ENCODE assay signal across 7 cellular contexts in genomic region chr3:198147989-198148388, GRCh38.
A peak's percentile ranks its signal among the peaks of the same experiment; 100 is the strongest.
DNase-seq lines count a peak whose midpoint lies in the region; ATAC-seq, FAIRE-seq and TF ChIP-seq lines count a peak whose summit lies in the region.
"Not testable (repeated sequence)": the region's sequence is repeated elsewhere in the genome, so short reads cannot be mapped to it uniquely, and the experiment has no call there.

No MANE protein-coding gene starts in this region.

- H2AFZ ChIP-seq in GM23338; K562 (ENCODE audit: low read depth, low read length): not testable (repeated sequence)

- not testable (repeated sequence) for H3F3A ChIP-seq in GM23338 (replicated peaks; ENCODE audit: low read depth)

- peak; percentile 57 to 61 for TF ChIP-seq CTCF in GM23338 (conservative IDR thresholded peaks at IDR 0.05; ENCODE audit: low read depth in 2 of 2)
- peak; percentile 26 to 39 (median 34); a peak in 3 of 6 replicates for TF ChIP-seq CTCF in K562 (IDR thresholded peaks at IDR 0.05 in 2 of 3, conservative IDR thresholded peaks at IDR 0.05 in 1 of 3; ENCODE audit: insufficient read depth in 2 of 3, low read depth in 1 of 3, low read length in 3 of 3)
- peak; percentile 28 for TF ChIP-seq CTCF in epithelial cell of proximal tubule (conservative IDR thresholded peaks at IDR 0.05; ENCODE audit: low read depth, low read length)
- TF ChIP-seq CTCF in neural crest cell (conservative IDR thresholded peaks at IDR 0.05) = peak; percentile 25
- peak; percentile 30 for TF ChIP-seq CTCF in type B pancreatic cell (conservative IDR thresholded peaks at IDR 0.05)

- DNase-seq in GM23338 (ENCODE audit: low spot score) = peak; percentile 58
- DNase-seq in M059J (ENCODE audit: low read depth) = peak; percentile 26
- peak in 1 of 4 experiments; percentile 39 for DNase-seq in K562 (ENCODE audit: extremely low read depth in 1 of 4, low spot score in 3 of 4)
- DNase-seq in epithelial cell of proximal tubule (ENCODE audit: low read depth); neural crest cell (ENCODE audit: low read depth, low spot score); type B pancreatic cell (ENCODE audit: extremely low spot score, unreplicated experiment): not testable (repeated sequence)
- peak; percentile 52 for DNase-seq in left kidney (ENCODE audit: low read depth, low spot score)

- not testable (repeated sequence) for H3K79me2 ChIP-seq in GM23338 (replicated peaks; ENCODE audit: insufficient read depth); K562 (ENCODE audit: control insufficient read depth, insufficient read depth, low read length)

- POLR2A ChIA-PET in K562 (lab: Yijun Ruan, JAX) = not testable (repeated sequence)

- not testable (repeated sequence) for H3K4me1 Mint-ChIP-seq in GM23338; neural crest cell; type B pancreatic cell (ENCODE audit: unreplicated experiment)

- not testable (repeated sequence) for H3K27ac Mint-ChIP-seq in GM23338; neural crest cell (ENCODE audit: unreplicated experiment); type B pancreatic cell

- not testable (repeated sequence) for H3K9ac ChIP-seq in K562 (ENCODE audit: insufficient read depth in 1 of 2, low read depth in 2 of 2, low read length in 2 of 2)

- H3K4me2 ChIP-seq in GM23338; K562 (ENCODE audit: insufficient read depth, low read length): not testable (repeated sequence)

- in situ Hi-C loops in K562 (cut with MboI) = not testable (repeated sequence)

- FAIRE-seq in K562 (lab: Jason Lieb, UNC) = not testable (repeated sequence)

- H3K9me1 ChIP-seq in K562 (ENCODE audit: control insufficient read depth, insufficient read depth, low read length) = not testable (repeated sequence)

- H3K4me3 ChIP-seq in GM23338; K562; epithelial cell of proximal tubule (ENCODE audit: low read depth, low read length): not testable (repeated sequence)

- WGBS in K562 (ENCODE audit: insufficient coverage, low coverage, missing lambda C conversion rate) = 8% methylated on average over 6 of the region's 6 CpGs

- not testable (repeated sequence) for H3K27me3 ChIP-seq in GM23338 (ENCODE audit: insufficient read depth); K562 (ENCODE audit: control insufficient read depth in 2 of 2, insufficient read depth in 2 of 2, low read length in 2 of 2)

- peak; percentile 97 for ATAC-seq in GM23338
- peak; percentile 82 for ATAC-seq in K562

- not testable (repeated sequence) for H3K36me3 ChIP-seq in GM23338 (ENCODE audit: insufficient read depth); K562 (ENCODE audit: control insufficient read depth, insufficient read depth, low read length)

- not testable (repeated sequence) for H3K27ac ChIP-seq in GM23338 (ENCODE audit: low read depth); K562 (ENCODE audit: extremely low read depth, low read depth, low read length)

- H3K9me3 Mint-ChIP-seq in GM23338, neural crest cell, type B pancreatic cell: not testable (repeated sequence)

- H3K4me1 ChIP-seq in GM23338 (ENCODE audit: insufficient read depth); K562 (replicated peaks in 1 of 2; ENCODE audit: control insufficient read depth in 2 of 2, insufficient read depth in 2 of 2, low read length in 2 of 2): not testable (repeated sequence)

- H3K36me3 Mint-ChIP-seq in GM23338 (ENCODE audit: low read depth); neural crest cell (ENCODE audit: low read depth); type B pancreatic cell: not testable (repeated sequence)

- H4K20me1 ChIP-seq in GM23338 (replicated peaks; ENCODE audit: insufficient read depth); K562 (replicated peaks; ENCODE audit: control insufficient read depth, insufficient read depth, low read length): not testable (repeated sequence)

- H3K27me3 Mint-ChIP-seq in GM23338 (ENCODE audit: insufficient read depth, low read depth, poor library complexity); neural crest cell (ENCODE audit: low read depth): not testable (repeated sequence)
- peaks cover 11% of the 10 kb centered on the region for H3K27me3 Mint-ChIP-seq in type B pancreatic cell

- TF ChIP-seq EP300 in K562 (IDR thresholded peaks at IDR 0.05; ENCODE audit: low read length) = not testable (repeated sequence)

- not testable (repeated sequence) for TF ChIP-seq POLR2A in K562 (conservative IDR thresholded peaks at IDR 0.05)

- BruUV-seq in K562 (replicated peaks; lab: Mats Ljungman, UMichigan) = not testable (repeated sequence)

- TF ChIP-seq RAD21 in K562 (CRISPR knock-in tag; conservative IDR thresholded peaks at IDR 0.05 in 1 of 2, IDR thresholded peaks at IDR 0.05 in 1 of 2) = peak; percentile 25 to 70; a peak in 2 of 4 replicates

- not testable (repeated sequence) for H3K4me3 Mint-ChIP-seq in GM23338, neural crest cell, type B pancreatic cell

- CTCF ChIA-PET in K562 (lab: Yijun Ruan, JAX; ENCODE audit: low intra/inter-chr PET ratio) = not testable (repeated sequence)

- intact Hi-C loops in K562 (cut with micrococcal nuclease) = not testable (repeated sequence)

- H3K9me3 ChIP-seq in K562 (replicated peaks; ENCODE audit: control insufficient read depth, insufficient read depth, low read depth, low read length) = not testable (repeated sequence)

- not testable (repeated sequence) for H3K9me2 ChIP-seq in GM23338 (ENCODE audit: insufficient read depth)

TF ChIP-seq in K562, 482 proteins besides CTCF, POLR2A, EP300 and RAD21:
- TF ChIP-seq TRIM24 (IDR thresholded peaks at IDR 0.05) = peak in 1 of 2 experiments; percentile 12; a peak in 1 of 4 replicates
